In genomic region chr6:82249381-82250253, GRCh38 we compare ENCODE assay signal across 1 cellular context.
TF ChIP-seq lines count a peak whose summit lies in the region.

No MANE protein-coding gene starts in this region.

TF ChIP-seq in HCT116, 20 proteins besides CTCF, POLR2A, EP300 and RAD21:
- TF ChIP-seq, protein P1, sequence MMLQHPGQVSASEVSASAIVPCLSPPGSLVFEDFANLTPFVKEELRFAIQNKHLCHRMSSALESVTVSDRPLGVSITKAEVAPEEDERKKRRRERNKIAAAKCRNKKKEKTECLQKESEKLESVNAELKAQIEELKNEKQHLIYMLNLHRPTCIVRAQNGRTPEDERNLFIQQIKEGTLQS (IDR thresholded peaks at IDR 0.05): no peak
- TF ChIP-seq FOSL1 (IDR thresholded peaks at IDR 0.05; ENCODE audit: low read depth) (no peak), CBX3 (IDR thresholded peaks at IDR 0.05; ENCODE audit: low read depth) (no peak), ZFX (IDR thresholded peaks at IDR 0.05) (no peak), ZNF274 (IDR thresholded peaks at IDR 0.05; ENCODE audit: low read depth, low read length) (no peak), SRF (IDR thresholded peaks at IDR 0.05; ENCODE audit: low read depth) (no peak), JUND (IDR thresholded peaks at IDR 0.05) (no peak), ELF1 (IDR thresholded peaks at IDR 0.05; ENCODE audit: borderline replicate concordance, low read depth) (no peak), SP1 (IDR thresholded peaks at IDR 0.05; ENCODE audit: low read depth) (no peak), EZH2 (IDR thresholded peaks at IDR 0.05) (no peak), TCF7L2 (IDR thresholded peaks at IDR 0.05; ENCODE audit: borderline replicate concordance, extremely low read depth, insufficient read depth, insufficient read length) (no peak)
- TF ChIP-seq, protein P2, sequence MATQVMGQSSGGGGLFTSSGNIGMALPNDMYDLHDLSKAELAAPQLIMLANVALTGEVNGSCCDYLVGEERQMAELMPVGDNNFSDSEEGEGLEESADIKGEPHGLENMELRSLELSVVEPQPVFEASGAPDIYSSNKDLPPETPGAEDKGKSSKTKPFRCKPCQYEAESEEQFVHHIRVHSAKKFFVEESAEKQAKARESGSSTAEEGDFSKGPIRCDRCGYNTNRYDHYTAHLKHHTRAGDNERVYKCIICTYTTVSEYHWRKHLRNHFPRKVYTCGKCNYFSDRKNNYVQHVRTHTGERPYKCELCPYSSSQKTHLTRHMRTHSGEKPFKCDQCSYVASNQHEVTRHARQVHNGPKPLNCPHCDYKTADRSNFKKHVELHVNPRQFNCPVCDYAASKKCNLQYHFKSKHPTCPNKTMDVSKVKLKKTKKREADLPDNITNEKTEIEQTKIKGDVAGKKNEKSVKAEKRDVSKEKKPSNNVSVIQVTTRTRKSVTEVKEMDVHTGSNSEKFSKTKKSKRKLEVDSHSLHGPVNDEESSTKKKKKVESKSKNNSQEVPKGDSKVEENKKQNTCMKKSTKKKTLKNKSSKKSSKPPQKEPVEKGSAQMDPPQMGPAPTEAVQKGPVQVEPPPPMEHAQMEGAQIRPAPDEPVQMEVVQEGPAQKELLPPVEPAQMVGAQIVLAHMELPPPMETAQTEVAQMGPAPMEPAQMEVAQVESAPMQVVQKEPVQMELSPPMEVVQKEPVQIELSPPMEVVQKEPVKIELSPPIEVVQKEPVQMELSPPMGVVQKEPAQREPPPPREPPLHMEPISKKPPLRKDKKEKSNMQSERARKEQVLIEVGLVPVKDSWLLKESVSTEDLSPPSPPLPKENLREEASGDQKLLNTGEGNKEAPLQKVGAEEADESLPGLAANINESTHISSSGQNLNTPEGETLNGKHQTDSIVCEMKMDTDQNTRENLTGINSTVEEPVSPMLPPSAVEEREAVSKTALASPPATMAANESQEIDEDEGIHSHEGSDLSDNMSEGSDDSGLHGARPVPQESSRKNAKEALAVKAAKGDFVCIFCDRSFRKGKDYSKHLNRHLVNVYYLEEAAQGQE (IDR thresholded peaks at IDR 0.05; ENCODE audit: low read depth): no peak
- TF ChIP-seq, protein P3, sequence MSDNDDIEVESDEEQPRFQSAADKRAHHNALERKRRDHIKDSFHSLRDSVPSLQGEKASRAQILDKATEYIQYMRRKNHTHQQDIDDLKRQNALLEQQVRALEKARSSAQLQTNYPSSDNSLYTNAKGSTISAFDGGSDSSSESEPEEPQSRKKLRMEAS (IDR thresholded peaks at IDR 0.05): no peak
- TF ChIP-seq, protein P4, sequence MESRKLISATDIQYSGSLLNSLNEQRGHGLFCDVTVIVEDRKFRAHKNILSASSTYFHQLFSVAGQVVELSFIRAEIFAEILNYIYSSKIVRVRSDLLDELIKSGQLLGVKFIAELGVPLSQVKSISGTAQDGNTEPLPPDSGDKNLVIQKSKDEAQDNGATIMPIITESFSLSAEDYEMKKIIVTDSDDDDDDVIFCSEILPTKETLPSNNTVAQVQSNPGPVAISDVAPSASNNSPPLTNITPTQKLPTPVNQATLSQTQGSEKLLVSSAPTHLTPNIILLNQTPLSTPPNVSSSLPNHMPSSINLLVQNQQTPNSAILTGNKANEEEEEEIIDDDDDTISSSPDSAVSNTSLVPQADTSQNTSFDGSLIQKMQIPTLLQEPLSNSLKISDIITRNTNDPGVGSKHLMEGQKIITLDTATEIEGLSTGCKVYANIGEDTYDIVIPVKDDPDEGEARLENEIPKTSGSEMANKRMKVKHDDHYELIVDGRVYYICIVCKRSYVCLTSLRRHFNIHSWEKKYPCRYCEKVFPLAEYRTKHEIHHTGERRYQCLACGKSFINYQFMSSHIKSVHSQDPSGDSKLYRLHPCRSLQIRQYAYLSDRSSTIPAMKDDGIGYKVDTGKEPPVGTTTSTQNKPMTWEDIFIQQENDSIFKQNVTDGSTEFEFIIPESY (IDR thresholded peaks at IDR 0.05; ENCODE audit: extremely low read depth, insufficient replicate concordance, low read length): no peak
TF ChIP-seq in HCT116: peak in this region for 0.
